ENCODE assay signal across 29 cellular contexts in the genomic region with DNA sequence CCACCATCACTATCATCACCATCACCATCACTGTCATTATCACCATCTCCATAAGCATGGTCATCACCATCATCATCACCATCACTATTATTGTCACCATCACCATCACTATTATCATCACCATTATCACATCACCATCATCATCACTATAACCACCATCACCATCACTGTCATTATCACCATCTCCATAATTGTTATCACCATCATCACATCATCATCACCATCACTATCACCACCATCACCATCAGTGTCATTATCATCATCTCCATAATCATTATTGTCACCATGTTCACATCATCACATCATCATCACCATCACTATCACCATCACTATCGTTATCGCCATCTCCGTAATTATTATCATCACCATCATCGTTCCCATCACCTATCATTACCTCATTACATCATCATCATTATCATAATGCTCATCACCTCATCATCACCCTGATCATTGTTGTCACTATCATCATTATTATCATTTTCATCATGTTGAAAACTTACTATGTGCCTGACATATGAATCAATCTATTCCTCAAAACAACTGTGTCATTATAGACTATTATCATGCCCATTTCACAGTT.
"Had no signal": no experiment of that assay in that cellular context is flagged by ENCODE, and none has a peak within 500 bp of the region (broad histone marks: within the 10 kb centered on the region; RNA-seq: fewer than 3 reads in every experiment).

No MANE protein-coding gene starts in this region.

- ATAC-seq: activated CD4-positive, CD25-positive, alpha-beta regulatory T cell treated with anti-CD3 and anti-CD28 coated beads, Interleukin-2, amount 50 U/mL, for 24 hours; activated CD8-positive, alpha-beta memory T cell treated with anti-CD3 and anti-CD28 coated beads, Interleukin-2, amount 10 ng/mL, durations not matched to agents 7 days and 5 days; activated CD8-positive, alpha-beta T cell treated with anti-CD3 and anti-CD28 coated beads for 36 hours; activated naive CD8-positive, alpha-beta T cell treated with anti-CD3 and anti-CD28 coated beads, Interleukin-2, amount 50 U/mL, for 24 hours; body of pancreas; effector memory CD8-positive, alpha-beta T cell; foreskin keratinocyte; gastrocnemius medialis; heart left ventricle; T-helper 17 cell had no signal

- H3K27ac ChIP-seq: adrenal gland, body of pancreas, esophagus muscularis mucosa, foreskin keratinocyte, gastrocnemius medialis, heart left ventricle, WERI-Rb-1 had no signal

- DNase-seq: activated B cell treated with CpG ODN at 0.5 μM for 24 hours; activated CD4-positive, alpha-beta T cell treated with anti-CD3 and anti-CD28 coated beads for 48 hours; activated CD4-positive, alpha-beta T cell treated with anti-CD3 and anti-CD28 coated beads, Interleukin-2, amount 50 U/mL, for 1 hour; activated CD4-positive, alpha-beta T cell treated with anti-CD3 and anti-CD28 coated beads, Interleukin-2, amount 50 U/mL, for 48 hours; activated CD8-positive, alpha-beta memory T cell treated with anti-CD3 and anti-CD28 coated beads, Interleukin-2, amount 10 ng/mL, durations not matched to agents 7 days and 5 days; activated CD8-positive, alpha-beta memory T cell treated with anti-CD3 and anti-CD28 coated beads, Interleukin-2, amount 50 U/mL, for 4 hours; activated CD8-positive, alpha-beta T cell treated with anti-CD3 and anti-CD28 coated beads for 36 hours; activated naive CD4-positive, alpha-beta T cell treated with anti-CD3 and anti-CD28 coated beads for 36 hours; activated naive CD8-positive, alpha-beta T cell treated with anti-CD3 and anti-CD28 coated beads for 36 hours; activated naive CD8-positive, alpha-beta T cell treated with anti-CD3 and anti-CD28 coated beads, Interleukin-2, amount 50 U/mL, for 24 hours; activated T-cell treated with anti-CD3 and anti-CD28 coated beads, Interleukin-2, amount 50 U/mL, for 48 hours; amygdala; caudate nucleus; cortex of kidney; dermis blood vessel endothelial cell; effector CD4-positive, alpha-beta T cell; effector memory CD8-positive, alpha-beta T cell; erythroblast; foreskin keratinocyte; gastrocnemius medialis; glutamatergic neuron; T-helper 17 cell; T1000; WERI-Rb-1 had no signal

- H3K9me3 ChIP-seq: adrenal gland, body of pancreas, esophagus muscularis mucosa, gastrocnemius medialis, heart left ventricle had no signal

- H3K36me3 ChIP-seq: adrenal gland, esophagus muscularis mucosa, gastrocnemius medialis, heart left ventricle, WERI-Rb-1 had no signal

- H3K4me3 ChIP-seq: adrenal gland, body of pancreas, esophagus muscularis mucosa, gastrocnemius medialis, heart left ventricle had no signal

- H3K27me3 ChIP-seq: adrenal gland, body of pancreas, esophagus muscularis mucosa, foreskin keratinocyte, gastrocnemius medialis, heart left ventricle had no signal

- H3K4me1 ChIP-seq: esophagus muscularis mucosa, foreskin keratinocyte, gastrocnemius medialis had no signal
